Comparison of ENCODE assay signal across 1 cellular context in the genomic region with DNA sequence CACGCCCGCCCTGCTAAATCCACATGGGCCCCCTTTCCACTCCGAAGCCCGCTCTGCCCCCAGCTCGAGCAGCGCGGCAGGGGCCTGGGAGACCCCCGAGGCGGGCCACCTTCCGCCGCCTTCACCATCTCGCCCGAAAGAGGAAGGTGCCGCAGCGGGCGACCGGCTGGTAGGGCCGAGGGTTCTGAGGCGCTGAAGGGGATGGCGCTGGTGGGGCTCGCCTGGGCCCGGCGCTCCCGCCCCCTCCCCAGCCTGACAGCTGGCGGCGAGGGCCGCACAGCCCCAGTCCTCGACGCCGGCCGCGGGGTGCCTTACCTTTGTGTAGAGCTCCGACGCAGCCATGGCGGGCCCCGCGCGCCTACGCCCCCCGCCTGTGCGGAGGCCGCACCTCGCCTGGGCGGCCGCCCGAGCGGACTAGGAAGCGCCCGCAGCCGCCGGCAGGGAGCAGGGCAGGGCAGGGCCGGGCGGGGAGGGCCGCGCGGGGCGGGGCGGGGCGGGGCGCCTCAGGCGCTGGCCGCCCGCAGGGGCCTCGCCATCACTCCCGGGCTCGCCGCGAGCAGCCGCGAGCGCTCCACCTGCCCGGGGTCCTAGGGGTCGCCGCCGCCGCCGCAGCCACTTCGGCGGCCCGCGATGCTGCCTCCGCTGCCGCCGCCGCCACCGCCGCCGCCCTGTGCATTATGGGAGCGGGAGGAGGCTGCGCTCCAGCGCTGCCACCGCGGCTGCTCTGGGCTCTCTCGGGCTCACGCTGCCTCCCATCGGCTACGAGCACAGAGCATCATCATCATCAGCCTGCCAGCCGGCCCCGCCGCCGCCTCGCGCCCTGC.
TF ChIP-seq lines count a peak whose summit lies in the region.

A gene (minus strand): TSS at position 416 of the 824 bp plus-strand sequence. CDS start 74 bp downstream, at position 342.

TF ChIP-seq in HEK293, 187 proteins besides CTCF, POLR2A, EP300 and RAD21 (continued from another document):
- TF ChIP-seq, protein P1, sequence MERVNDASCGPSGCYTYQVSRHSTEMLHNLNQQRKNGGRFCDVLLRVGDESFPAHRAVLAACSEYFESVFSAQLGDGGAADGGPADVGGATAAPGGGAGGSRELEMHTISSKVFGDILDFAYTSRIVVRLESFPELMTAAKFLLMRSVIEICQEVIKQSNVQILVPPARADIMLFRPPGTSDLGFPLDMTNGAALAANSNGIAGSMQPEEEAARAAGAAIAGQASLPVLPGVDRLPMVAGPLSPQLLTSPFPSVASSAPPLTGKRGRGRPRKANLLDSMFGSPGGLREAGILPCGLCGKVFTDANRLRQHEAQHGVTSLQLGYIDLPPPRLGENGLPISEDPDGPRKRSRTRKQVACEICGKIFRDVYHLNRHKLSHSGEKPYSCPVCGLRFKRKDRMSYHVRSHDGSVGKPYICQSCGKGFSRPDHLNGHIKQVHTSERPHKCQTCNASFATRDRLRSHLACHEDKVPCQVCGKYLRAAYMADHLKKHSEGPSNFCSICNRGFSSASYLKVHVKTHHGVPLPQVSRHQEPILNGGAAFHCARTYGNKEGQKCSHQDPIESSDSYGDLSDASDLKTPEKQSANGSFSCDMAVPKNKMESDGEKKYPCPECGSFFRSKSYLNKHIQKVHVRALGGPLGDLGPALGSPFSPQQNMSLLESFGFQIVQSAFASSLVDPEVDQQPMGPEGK (tag by site-specific recombination; IDR thresholded peaks at IDR 0.05) = peak; percentile 65
- no peak for TF ChIP-seq ZNF169 (tag by site-specific recombination; IDR thresholded peaks at IDR 0.05)
- peak; percentile 72 for TF ChIP-seq ZIC2 (tag by site-specific recombination; IDR thresholded peaks at IDR 0.05)
- TF ChIP-seq ZFHX2 (tag by site-specific recombination; conservative IDR thresholded peaks at IDR 0.05) = peak; percentile 72
- TF ChIP-seq YY2 (tag by site-specific recombination; IDR thresholded peaks at IDR 0.05) = 0 out of 2 replicates have a peak, but pooled peaks have one; percentile 22
- TF ChIP-seq WT1 (tag by site-specific recombination; IDR thresholded peaks at IDR 0.05) = no peak
- TF ChIP-seq, protein P2, sequence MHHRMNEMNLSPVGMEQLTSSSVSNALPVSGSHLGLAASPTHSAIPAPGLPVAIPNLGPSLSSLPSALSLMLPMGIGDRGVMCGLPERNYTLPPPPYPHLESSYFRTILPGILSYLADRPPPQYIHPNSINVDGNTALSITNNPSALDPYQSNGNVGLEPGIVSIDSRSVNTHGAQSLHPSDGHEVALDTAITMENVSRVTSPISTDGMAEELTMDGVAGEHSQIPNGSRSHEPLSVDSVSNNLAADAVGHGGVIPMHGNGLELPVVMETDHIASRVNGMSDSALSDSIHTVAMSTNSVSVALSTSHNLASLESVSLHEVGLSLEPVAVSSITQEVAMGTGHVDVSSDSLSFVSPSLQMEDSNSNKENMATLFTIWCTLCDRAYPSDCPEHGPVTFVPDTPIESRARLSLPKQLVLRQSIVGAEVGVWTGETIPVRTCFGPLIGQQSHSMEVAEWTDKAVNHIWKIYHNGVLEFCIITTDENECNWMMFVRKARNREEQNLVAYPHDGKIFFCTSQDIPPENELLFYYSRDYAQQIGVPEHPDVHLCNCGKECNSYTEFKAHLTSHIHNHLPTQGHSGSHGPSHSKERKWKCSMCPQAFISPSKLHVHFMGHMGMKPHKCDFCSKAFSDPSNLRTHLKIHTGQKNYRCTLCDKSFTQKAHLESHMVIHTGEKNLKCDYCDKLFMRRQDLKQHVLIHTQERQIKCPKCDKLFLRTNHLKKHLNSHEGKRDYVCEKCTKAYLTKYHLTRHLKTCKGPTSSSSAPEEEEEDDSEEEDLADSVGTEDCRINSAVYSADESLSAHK (tag by site-specific recombination; IDR thresholded peaks at IDR 0.05) = no peak
- TF ChIP-seq, protein P3, sequence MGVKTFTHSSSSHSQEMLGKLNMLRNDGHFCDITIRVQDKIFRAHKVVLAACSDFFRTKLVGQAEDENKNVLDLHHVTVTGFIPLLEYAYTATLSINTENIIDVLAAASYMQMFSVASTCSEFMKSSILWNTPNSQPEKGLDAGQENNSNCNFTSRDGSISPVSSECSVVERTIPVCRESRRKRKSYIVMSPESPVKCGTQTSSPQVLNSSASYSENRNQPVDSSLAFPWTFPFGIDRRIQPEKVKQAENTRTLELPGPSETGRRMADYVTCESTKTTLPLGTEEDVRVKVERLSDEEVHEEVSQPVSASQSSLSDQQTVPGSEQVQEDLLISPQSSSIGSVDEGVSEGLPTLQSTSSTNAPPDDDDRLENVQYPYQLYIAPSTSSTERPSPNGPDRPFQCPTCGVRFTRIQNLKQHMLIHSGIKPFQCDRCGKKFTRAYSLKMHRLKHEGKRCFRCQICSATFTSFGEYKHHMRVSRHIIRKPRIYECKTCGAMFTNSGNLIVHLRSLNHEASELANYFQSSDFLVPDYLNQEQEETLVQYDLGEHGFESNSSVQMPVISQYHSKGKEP (tag by site-specific recombination; IDR thresholded peaks at IDR 0.05) = no peak
- peak; percentile 29; the same call in 1 of the 2 replicates for TF ChIP-seq YY1 (tag by site-specific recombination; IDR thresholded peaks at IDR 0.05)
- no peak for TF ChIP-seq ZNF623 (tag by site-specific recombination; IDR thresholded peaks at IDR 0.05)
- TF ChIP-seq ZNF155 (tag by site-specific recombination; IDR thresholded peaks at IDR 0.05) = no peak
- no peak for TF ChIP-seq ZNF404 (tag by site-specific recombination; IDR thresholded peaks at IDR 0.05)
- TF ChIP-seq, protein P4, sequence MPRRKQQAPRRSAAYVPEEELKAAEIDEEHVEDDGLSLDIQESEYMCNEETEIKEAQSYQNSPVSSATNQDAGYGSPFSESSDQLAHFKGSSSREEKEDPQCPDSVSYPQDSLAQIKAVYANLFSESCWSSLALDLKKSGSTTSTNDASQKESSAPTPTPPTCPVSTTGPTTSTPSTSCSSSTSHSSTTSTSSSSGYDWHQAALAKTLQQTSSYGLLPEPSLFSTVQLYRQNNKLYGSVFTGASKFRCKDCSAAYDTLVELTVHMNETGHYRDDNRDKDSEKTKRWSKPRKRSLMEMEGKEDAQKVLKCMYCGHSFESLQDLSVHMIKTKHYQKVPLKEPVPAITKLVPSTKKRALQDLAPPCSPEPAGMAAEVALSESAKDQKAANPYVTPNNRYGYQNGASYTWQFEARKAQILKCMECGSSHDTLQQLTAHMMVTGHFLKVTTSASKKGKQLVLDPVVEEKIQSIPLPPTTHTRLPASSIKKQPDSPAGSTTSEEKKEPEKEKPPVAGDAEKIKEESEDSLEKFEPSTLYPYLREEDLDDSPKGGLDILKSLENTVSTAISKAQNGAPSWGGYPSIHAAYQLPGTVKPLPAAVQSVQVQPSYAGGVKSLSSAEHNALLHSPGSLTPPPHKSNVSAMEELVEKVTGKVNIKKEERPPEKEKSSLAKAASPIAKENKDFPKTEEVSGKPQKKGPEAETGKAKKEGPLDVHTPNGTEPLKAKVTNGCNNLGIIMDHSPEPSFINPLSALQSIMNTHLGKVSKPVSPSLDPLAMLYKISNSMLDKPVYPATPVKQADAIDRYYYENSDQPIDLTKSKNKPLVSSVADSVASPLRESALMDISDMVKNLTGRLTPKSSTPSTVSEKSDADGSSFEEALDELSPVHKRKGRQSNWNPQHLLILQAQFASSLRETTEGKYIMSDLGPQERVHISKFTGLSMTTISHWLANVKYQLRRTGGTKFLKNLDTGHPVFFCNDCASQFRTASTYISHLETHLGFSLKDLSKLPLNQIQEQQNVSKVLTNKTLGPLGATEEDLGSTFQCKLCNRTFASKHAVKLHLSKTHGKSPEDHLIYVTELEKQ (tag by site-specific recombination; IDR thresholded peaks at IDR 0.05; ENCODE audit: borderline replicate concordance) = no peak
- no peak for TF ChIP-seq ZNF670 (tag by site-specific recombination; IDR thresholded peaks at IDR 0.05; ENCODE audit: low read depth)
- TF ChIP-seq, protein P5, sequence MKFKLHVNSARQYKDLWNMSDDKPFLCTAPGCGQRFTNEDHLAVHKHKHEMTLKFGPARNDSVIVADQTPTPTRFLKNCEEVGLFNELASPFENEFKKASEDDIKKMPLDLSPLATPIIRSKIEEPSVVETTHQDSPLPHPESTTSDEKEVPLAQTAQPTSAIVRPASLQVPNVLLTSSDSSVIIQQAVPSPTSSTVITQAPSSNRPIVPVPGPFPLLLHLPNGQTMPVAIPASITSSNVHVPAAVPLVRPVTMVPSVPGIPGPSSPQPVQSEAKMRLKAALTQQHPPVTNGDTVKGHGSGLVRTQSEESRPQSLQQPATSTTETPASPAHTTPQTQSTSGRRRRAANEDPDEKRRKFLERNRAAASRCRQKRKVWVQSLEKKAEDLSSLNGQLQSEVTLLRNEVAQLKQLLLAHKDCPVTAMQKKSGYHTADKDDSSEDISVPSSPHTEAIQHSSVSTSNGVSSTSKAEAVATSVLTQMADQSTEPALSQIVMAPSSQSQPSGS (tag by site-specific recombination; IDR thresholded peaks at IDR 0.05; ENCODE audit: low read depth) = no peak
- peak; percentile 54; the same call in 1 of the 2 replicates for TF ChIP-seq ZBTB20 (tag by site-specific recombination; IDR thresholded peaks at IDR 0.05)
- no peak for TF ChIP-seq ZNF621 (tag by site-specific recombination; IDR thresholded peaks at IDR 0.05)
- no peak for TF ChIP-seq ZNF585B (tag by site-specific recombination; IDR thresholded peaks at IDR 0.05)
- TF ChIP-seq, protein P6, sequence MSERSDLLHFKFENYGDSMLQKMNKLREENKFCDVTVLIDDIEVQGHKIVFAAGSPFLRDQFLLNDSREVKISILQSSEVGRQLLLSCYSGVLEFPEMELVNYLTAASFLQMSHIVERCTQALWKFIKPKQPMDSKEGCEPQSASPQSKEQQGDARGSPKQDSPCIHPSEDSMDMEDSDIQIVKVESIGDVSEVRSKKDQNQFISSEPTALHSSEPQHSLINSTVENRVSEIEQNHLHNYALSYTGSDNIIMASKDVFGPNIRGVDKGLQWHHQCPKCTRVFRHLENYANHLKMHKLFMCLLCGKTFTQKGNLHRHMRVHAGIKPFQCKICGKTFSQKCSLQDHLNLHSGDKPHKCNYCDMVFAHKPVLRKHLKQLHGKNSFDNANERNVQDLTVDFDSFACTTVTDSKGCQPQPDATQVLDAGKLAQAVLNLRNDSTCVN (tag by site-specific recombination; optimal IDR thresholded peaks at IDR 0.05) = peak; percentile 61
- TF ChIP-seq MYNN (tag by site-specific recombination; IDR thresholded peaks at IDR 0.05; ENCODE audit: borderline replicate concordance) = no peak
- no peak for TF ChIP-seq ZNF174 (tag by site-specific recombination; IDR thresholded peaks at IDR 0.05)
- no peak for TF ChIP-seq ZNF629 (tag by site-specific recombination; IDR thresholded peaks at IDR 0.05)
- TF ChIP-seq, protein P7, sequence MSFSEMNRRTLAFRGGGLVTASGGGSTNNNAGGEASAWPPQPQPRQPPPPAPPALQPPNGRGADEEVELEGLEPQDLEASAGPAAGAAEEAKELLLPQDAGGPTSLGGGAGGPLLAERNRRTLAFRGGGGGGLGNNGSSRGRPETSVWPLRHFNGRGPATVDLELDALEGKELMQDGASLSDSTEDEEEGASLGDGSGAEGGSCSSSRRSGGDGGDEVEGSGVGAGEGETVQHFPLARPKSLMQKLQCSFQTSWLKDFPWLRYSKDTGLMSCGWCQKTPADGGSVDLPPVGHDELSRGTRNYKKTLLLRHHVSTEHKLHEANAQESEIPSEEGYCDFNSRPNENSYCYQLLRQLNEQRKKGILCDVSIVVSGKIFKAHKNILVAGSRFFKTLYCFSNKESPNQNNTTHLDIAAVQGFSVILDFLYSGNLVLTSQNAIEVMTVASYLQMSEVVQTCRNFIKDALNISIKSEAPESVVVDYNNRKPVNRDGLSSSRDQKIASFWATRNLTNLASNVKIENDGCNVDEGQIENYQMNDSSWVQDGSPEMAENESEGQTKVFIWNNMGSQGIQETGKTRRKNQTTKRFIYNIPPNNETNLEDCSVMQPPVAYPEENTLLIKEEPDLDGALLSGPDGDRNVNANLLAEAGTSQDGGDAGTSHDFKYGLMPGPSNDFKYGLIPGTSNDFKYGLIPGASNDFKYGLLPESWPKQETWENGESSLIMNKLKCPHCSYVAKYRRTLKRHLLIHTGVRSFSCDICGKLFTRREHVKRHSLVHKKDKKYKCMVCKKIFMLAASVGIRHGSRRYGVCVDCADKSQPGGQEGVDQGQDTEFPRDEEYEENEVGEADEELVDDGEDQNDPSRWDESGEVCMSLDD (tag by site-specific recombination; IDR thresholded peaks at IDR 0.05) = no peak
- no peak for TF ChIP-seq ZNF791 (tag by site-specific recombination; IDR thresholded peaks at IDR 0.05)
- peak; percentile 43; the same call in 1 of the 2 replicates for TF ChIP-seq ZBTB48 (tag by site-specific recombination; IDR thresholded peaks at IDR 0.05)
- TF ChIP-seq KLF16 (tag by site-specific recombination; IDR thresholded peaks at IDR 0.05) = no peak
